16 cellular contexts compared by ENCODE assay signal in genomic region chr12:40734283-40734682, GRCh38. TPM values are rescaled to one million over a fixed set of nuclear protein-coding genes. Genes with fewer than 3 reads are reported as not detected.
DNase-seq lines count a peak whose midpoint lies in the region; ATAC-seq and TF ChIP-seq lines count a peak whose summit lies in the region.
"Had no signal": no experiment of that assay in that cellular context is flagged by ENCODE, and none has a peak within 500 bp of the region (broad histone marks: within the 10 kb centered on the region; RNA-seq: fewer than 3 reads in every experiment).

No MANE protein-coding gene starts in this region.

- H3K27ac ChIP-seq in GM23338 (ENCODE audit: low read depth) (peak overlapping the region; percentile 34; the same call in 1 of the 2 replicates), HUES6 (ENCODE audit: low read depth, low read length) (0 out of 2 replicates have a peak overlapping the region, but pooled peaks have one; percentile 39), endodermal cell (ENCODE audit: low read depth, low read length) (peak overlapping the region; percentile 5)
- H3K27ac ChIP-seq: BLaER1, HL-60 had no signal

- H3K9me3 Mint-ChIP-seq in GM23338 (no peaks in the 10 kb centered on the region), endodermal cell (no peaks in the 10 kb centered on the region), CD14-positive monocyte (peaks cover 0 to 2% (median 0%) of the 10 kb centered on the region in 7 donors)

- 50% methylated on average over 1 of the region's 3 CpGs for WGBS in endodermal cell (ENCODE audit: insufficient coverage in 1 of 2, insufficient read length in 1 of 2), 2 experiments

- TF ChIP-seq CTCF in BE2C (IDR thresholded peaks at IDR 0.05; ENCODE audit: low read depth, low read length) (no peak), GM23338 (conservative IDR thresholded peaks at IDR 0.05; ENCODE audit: low read depth in 2 of 2) (no peak), endodermal cell (conservative IDR thresholded peaks at IDR 0.05) (no peak), CD14-positive monocyte (IDR thresholded peaks at IDR 0.05) (no peak)

- no peaks in the 10 kb centered on the region for H3K36me3 Mint-ChIP-seq in GM23338 (ENCODE audit: low read depth)
- H3K36me3 Mint-ChIP-seq in endodermal cell (ENCODE audit: low read depth) = no peaks in the 10 kb centered on the region
- H3K36me3 Mint-ChIP-seq in CD14-positive monocyte = no peaks in the 10 kb centered on the region
- H3K36me3 Mint-ChIP-seq: CD4-positive, CD25-positive, alpha-beta regulatory T cell had no signal

- H3K79me2 ChIP-seq in GM23338 (replicated peaks; ENCODE audit: insufficient read depth) = no peaks in the 10 kb centered on the region

- intact Hi-C loops in CD14-positive monocyte (cut with micrococcal nuclease) = no loop called here

- H3K9ac ChIP-seq in HUES6 (ENCODE audit: low read length) = no peak overlapping the region
- no peak overlapping the region for H3K9ac ChIP-seq in endodermal cell (ENCODE audit: extremely low read depth, low read length, poor library complexity, severe bottlenecking)
- H3K9ac ChIP-seq: BLaER1 had no signal

- H3K27me3 Mint-ChIP-seq in GM23338 (ENCODE audit: insufficient read depth, low read depth, poor library complexity) (no peaks in the 10 kb centered on the region), endodermal cell (ENCODE audit: insufficient read depth) (no peaks in the 10 kb centered on the region), CD14-positive monocyte (ENCODE audit: low read depth in 3 of 3) (no peaks in the 10 kb centered on the region)
- H3K27me3 Mint-ChIP-seq: CD4-positive, CD25-positive, alpha-beta regulatory T cell had no signal

- H3K4me1 Mint-ChIP-seq in GM23338 = peaks cover 37% of the 10 kb centered on the region
- peaks cover 13% of the 10 kb centered on the region for H3K4me1 Mint-ChIP-seq in endodermal cell
- no peaks in the 10 kb centered on the region for H3K4me1 Mint-ChIP-seq in CD14-positive monocyte
- H3K4me1 Mint-ChIP-seq: CD4-positive, CD25-positive, alpha-beta regulatory T cell had no signal

- H3K9me3 ChIP-seq in BE2C (no peaks in the 10 kb centered on the region), HUES6 (ENCODE audit: control insufficient read depth, insufficient read depth, low read depth, low read length) (no peaks in the 10 kb centered on the region), endodermal cell (ENCODE audit: control insufficient read depth, low read length) (peaks cover 8% of the 10 kb centered on the region)
- H3K9me3 ChIP-seq: BLaER1 had no signal

- no peaks in the 10 kb centered on the region for H3K9me2 ChIP-seq in GM23338 (ENCODE audit: insufficient read depth)

- peak overlapping the region; percentile 59 for H3K4me2 ChIP-seq in GM23338
- H3K4me2 ChIP-seq: BLaER1 had no signal

- H3F3A ChIP-seq in GM23338 (replicated peaks; ENCODE audit: low read depth) = no peaks in the 10 kb centered on the region

- H3K4me1 ChIP-seq in BE2C (peaks cover 2% of the 10 kb centered on the region), GM23338 (ENCODE audit: insufficient read depth) (peaks cover 43% of the 10 kb centered on the region), HUES6 (ENCODE audit: control insufficient read depth, insufficient read depth, low read length) (peaks cover 35% of the 10 kb centered on the region), endodermal cell (ENCODE audit: control insufficient read depth, insufficient read depth, low read length) (no peaks in the 10 kb centered on the region)
- H3K4me1 ChIP-seq: BLaER1 had no signal

- peak; percentile 12 for DNase-seq in BE2C
- no peak for DNase-seq in GM23338 (ENCODE audit: low spot score)
- DNase-seq in endodermal cell = no peak
- no peak for DNase-seq in GOT3 (lab: John Stamatoyannopoulos, UW)
- no peak for DNase-seq in CD14-positive monocyte (ENCODE audit: low spot score)
- DNase-seq: CD4-positive, CD25-positive, alpha-beta regulatory T cell; DMS53; IMR-90; Kasumi-1; KBM-7 had no signal

- H2AFZ ChIP-seq in GM23338 = no peak overlapping the region

- no peaks in the 10 kb centered on the region for H3K27me3 ChIP-seq in BE2C
- no peaks in the 10 kb centered on the region for H3K27me3 ChIP-seq in GM23338 (ENCODE audit: insufficient read depth)
- no peaks in the 10 kb centered on the region for H3K27me3 ChIP-seq in HUES6 (ENCODE audit: control insufficient read depth, insufficient read depth, low read length)
- no peaks in the 10 kb centered on the region for H3K27me3 ChIP-seq in endodermal cell (ENCODE audit: control insufficient read depth, insufficient read depth, low read length, poor library complexity, severe bottlenecking)
- H3K27me3 ChIP-seq: BLaER1 had no signal

- ATAC-seq in GM23338 (peak; percentile 63), HG03097 (IDR thresholded peaks at IDR 0.05; ENCODE audit: low FRiP score, unreplicated experiment) (no peak)
- ATAC-seq: GM12878, HCT116 had no signal

- H3K27ac Mint-ChIP-seq in GM23338 (peak overlapping the region; percentile 92), endodermal cell (no peak overlapping the region), CD14-positive monocyte (no peak overlapping the region)
- H3K27ac Mint-ChIP-seq: CD4-positive, CD25-positive, alpha-beta regulatory T cell had no signal

- H3K4me3 Mint-ChIP-seq in GM23338 = peak overlapping the region; percentile 36
- H3K4me3 Mint-ChIP-seq in endodermal cell = no peak overlapping the region
- no peak overlapping the region for H3K4me3 Mint-ChIP-seq in CD14-positive monocyte
- H3K4me3 Mint-ChIP-seq: CD4-positive, CD25-positive, alpha-beta regulatory T cell had no signal

- H4K20me1 ChIP-seq in GM23338 (replicated peaks; ENCODE audit: insufficient read depth) = no peaks in the 10 kb centered on the region
- H4K20me1 ChIP-seq: BLaER1 had no signal

- no peaks in the 10 kb centered on the region for H3K36me3 ChIP-seq in BE2C
- H3K36me3 ChIP-seq in GM23338 (ENCODE audit: insufficient read depth) = no peaks in the 10 kb centered on the region
- no peaks in the 10 kb centered on the region for H3K36me3 ChIP-seq in HUES6 (ENCODE audit: control insufficient read depth, insufficient read depth, low read length)
- H3K36me3 ChIP-seq in endodermal cell (ENCODE audit: control insufficient read depth, insufficient read depth, low read length) = no peaks in the 10 kb centered on the region
- H3K36me3 ChIP-seq: BLaER1 had no signal

- H3K4me3 ChIP-seq in BE2C (ENCODE audit: low read depth, low read length) (no peak overlapping the region), GM23338 (peak overlapping the region; percentile 5; the same call in 1 of the 2 replicates), HUES6 (ENCODE audit: low read depth, low read length) (0 out of 2 replicates have a peak overlapping the region, but pooled peaks have one; percentile 1), endodermal cell (ENCODE audit: low read length) (no peak overlapping the region)
- H3K4me3 ChIP-seq: BLaER1, GM12878 had no signal

TF ChIP-seq in GM23338, 12 proteins besides CTCF, POLR2A, EP300 and RAD21 (continues in another document):
- TF ChIP-seq NANOG (IDR thresholded peaks at IDR 0.05; ENCODE audit: borderline replicate concordance) = no peak
- TF ChIP-seq POLR2AphosphoS5 (IDR thresholded peaks at IDR 0.05; ENCODE audit: low read depth) = no peak
- no peak for TF ChIP-seq REST (IDR thresholded peaks at IDR 0.05; ENCODE audit: unreplicated experiment)
- TF ChIP-seq EZH2phosphoT487 (IDR thresholded peaks at IDR 0.05; ENCODE audit: unreplicated experiment) = no peak
- no peak for TF ChIP-seq STAT1 (IDR thresholded peaks at IDR 0.05; ENCODE audit: unreplicated experiment)

RNA-seq across cellular contexts. Expression of gene CNTN1, which starts 42.0 kb away (rescaled TPM):
- polyA plus RNA-seq in BE2C (2012; ENCODE audit: insufficient read depth, insufficient read length, low read depth) = 104 TPM
- total RNA-seq in GM23338 (2014; rRNA removed; shearing (Covaris generic)) = 26.5 and 27.0 TPM in 2 replicates
- polyA plus RNA-seq in GM23338 (2016; fragmentation: Nextera tagmentation; extraction: Ambion mirVana) = 4.8 and 5.0 TPM in 2 replicates
- 1 to 10 TPM; 8.4 to 8.6 TPM for total RNA-seq in endodermal cell
- polyA plus RNA-seq in endodermal cell (2013, experiment 1 of 2) = 2.6 TPM
- polyA plus RNA-seq in endodermal cell (2013, experiment 2 of 2) = 2.6 TPM
- not detected for polyA plus RNA-seq in CD14-positive monocyte
- total RNA-seq: CD4-positive, CD25-positive, alpha-beta regulatory T cell had no signal
- polyA plus RNA-seq: CD4-positive, CD25-positive, alpha-beta regulatory T cell had no signal

Comparison
In these comparisons a context has a peak if more than half of its experiments do, and no peak if none do; other contexts are left out.
1. H3K4me3 ChIP-seq: peak in GM23338 (single experiment) and HUES6 (single experiment); none in BE2C (single experiment) and endodermal cell (single experiment).
2. Peak in every context shown above with its lines, with median percentiles within 50 percentile points of each other: H3K27ac ChIP-seq.